In the genomic region with DNA sequence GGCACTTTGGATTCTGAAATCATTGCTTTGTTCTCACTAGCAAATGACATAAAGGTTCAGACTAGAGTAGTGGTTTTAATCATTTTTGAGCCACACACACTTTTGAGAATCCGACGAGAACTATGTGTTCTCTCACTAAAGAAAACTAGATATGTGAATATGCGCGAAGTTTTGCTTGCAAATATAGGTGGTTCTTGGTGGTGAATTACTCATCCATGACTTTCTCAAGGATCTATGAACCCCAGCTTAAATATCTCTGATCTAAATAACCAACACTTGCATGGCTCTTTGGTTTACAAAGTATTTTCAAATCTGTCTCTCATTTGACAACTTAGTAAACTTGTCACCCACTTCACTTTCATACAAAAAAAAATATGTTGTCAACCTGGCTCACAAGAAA, we compare ENCODE assay signal across 1 cellular context.
TF ChIP-seq lines count a peak whose summit lies in the region.

No MANE protein-coding gene starts in this region.

TF ChIP-seq in GM23338, 12 proteins besides CTCF, POLR2A, EP300 and RAD21 (continued from another document):
- TF ChIP-seq, protein P1, sequence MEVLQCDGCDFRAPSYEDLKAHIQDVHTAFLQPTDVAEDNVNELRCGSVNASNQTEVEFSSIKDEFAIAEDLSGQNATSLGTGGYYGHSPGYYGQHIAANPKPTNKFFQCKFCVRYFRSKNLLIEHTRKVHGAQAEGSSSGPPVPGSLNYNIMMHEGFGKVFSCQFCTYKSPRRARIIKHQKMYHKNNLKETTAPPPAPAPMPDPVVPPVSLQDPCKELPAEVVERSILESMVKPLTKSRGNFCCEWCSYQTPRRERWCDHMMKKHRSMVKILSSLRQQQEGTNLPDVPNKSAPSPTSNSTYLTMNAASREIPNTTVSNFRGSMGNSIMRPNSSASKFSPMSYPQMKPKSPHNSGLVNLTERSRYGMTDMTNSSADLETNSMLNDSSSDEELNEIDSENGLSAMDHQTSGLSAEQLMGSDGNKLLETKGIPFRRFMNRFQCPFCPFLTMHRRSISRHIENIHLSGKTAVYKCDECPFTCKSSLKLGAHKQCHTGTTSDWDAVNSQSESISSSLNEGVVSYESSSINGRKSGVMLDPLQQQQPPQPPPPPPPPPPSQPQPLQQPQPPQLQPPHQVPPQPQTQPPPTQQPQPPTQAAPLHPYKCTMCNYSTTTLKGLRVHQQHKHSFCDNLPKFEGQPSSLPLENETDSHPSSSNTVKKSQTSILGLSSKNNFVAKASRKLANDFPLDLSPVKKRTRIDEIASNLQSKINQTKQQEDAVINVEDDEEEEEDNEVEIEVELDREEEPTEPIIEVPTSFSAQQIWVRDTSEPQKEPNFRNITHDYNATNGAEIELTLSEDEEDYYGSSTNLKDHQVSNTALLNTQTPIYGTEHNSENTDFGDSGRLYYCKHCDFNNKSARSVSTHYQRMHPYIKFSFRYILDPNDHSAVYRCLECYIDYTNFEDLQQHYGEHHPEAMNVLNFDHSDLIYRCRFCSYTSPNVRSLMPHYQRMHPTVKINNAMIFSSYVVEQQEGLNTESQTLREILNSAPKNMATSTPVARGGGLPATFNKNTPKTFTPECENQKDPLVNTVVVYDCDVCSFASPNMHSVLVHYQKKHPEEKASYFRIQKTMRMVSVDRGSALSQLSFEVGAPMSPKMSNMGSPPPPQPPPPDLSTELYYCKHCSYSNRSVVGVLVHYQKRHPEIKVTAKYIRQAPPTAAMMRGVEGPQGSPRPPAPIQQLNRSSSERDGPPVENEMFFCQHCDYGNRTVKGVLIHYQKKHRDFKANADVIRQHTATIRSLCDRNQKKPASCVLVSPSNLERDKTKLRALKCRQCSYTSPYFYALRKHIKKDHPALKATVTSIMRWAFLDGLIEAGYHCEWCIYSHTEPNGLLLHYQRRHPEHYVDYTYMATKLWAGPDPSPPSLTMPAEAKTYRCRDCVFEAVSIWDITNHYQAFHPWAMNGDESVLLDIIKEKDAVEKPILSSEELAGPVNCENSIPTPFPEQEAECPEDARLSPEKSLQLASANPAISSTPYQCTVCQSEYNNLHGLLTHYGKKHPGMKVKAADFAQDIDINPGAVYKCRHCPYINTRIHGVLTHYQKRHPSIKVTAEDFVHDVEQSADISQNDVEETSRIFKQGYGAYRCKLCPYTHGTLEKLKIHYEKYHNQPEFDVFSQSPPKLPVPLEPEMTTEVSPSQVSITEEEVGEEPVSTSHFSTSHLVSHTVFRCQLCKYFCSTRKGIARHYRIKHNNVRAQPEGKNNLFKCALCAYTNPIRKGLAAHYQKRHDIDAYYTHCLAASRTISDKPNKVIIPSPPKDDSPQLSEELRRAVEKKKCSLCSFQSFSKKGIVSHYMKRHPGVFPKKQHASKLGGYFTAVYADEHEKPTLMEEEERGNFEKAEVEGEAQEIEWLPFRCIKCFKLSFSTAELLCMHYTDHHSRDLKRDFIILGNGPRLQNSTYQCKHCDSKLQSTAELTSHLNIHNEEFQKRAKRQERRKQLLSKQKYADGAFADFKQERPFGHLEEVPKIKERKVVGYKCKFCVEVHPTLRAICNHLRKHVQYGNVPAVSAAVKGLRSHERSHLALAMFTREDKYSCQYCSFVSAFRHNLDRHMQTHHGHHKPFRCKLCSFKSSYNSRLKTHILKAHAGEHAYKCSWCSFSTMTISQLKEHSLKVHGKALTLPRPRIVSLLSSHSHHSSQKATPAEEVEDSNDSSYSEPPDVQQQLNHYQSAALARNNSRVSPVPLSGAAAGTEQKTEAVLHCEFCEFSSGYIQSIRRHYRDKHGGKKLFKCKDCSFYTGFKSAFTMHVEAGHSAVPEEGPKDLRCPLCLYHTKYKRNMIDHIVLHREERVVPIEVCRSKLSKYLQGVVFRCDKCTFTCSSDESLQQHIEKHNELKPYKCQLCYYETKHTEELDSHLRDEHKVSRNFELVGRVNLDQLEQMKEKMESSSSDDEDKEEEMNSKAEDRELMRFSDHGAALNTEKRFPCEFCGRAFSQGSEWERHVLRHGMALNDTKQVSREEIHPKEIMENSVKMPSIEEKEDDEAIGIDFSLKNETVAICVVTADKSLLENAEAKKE (CRISPR knock-in tag; IDR thresholded peaks at IDR 0.05) = no peak
- TF ChIP-seq ZNF114 (CRISPR knock-in tag; IDR thresholded peaks at IDR 0.05) = no peak
- TF ChIP-seq EZH2 (IDR thresholded peaks at IDR 0.05; ENCODE audit: low read depth, unreplicated experiment) = no peak
- no peak for TF ChIP-seq CREB1 (CRISPR knock-in tag; IDR thresholded peaks at IDR 0.05; ENCODE audit: low read depth)
- no peak for TF ChIP-seq STAT1 (IDR thresholded peaks at IDR 0.05; ENCODE audit: unreplicated experiment)
- TF ChIP-seq EZH2phosphoT487 (IDR thresholded peaks at IDR 0.05; ENCODE audit: unreplicated experiment) = no peak
- TF ChIP-seq POLR2AphosphoS5 (IDR thresholded peaks at IDR 0.05; ENCODE audit: low read depth) = no peak
- no peak for TF ChIP-seq JUNB (IDR thresholded peaks at IDR 0.05; ENCODE audit: unreplicated experiment)
